ENCODE assay signal across 27 cellular contexts in the genomic region with DNA sequence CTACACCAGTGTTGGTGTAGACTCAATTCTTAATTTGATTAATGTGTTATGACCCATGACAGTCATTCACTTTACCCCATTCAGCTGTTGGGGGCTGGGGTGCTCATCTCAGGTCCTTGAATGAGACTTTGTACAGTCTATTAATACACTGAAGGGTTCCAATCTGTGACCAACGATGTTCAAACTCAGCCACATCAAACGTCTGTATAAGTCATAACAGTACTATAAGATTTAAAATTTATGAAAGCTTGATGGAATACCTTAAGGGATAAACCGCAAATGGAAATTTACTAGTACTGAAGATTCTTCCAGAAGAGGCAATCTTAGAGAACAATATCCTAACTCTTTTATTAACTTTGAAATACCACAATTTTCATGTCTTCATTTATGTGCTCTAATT.
"Had no signal": no experiment of that assay in that cellular context is flagged by ENCODE, and none has a peak within 500 bp of the region (broad histone marks: within the 10 kb centered on the region; RNA-seq: fewer than 3 reads in every experiment).

No MANE protein-coding gene starts in this region.

- H3K9me3 ChIP-seq: MG63, SJCRH30 had no signal

- ATAC-seq: Panc1 had no signal

- H3K9me3 Mint-ChIP-seq: activated CD4-positive, alpha-beta memory T cell treated with anti-CD3 and anti-CD28 coated beads for 36 hours; activated naive CD4-positive, alpha-beta T cell treated with anti-CD3 and anti-CD28 coated beads, Interleukin-2, amount 10 ng/mL, durations not matched to agents 7 days and 5 days; activated T-helper 1 cell treated with anti-CD3 and anti-CD28 coated beads, Interleukin-12 subunit alpha, Interleukin-12 subunit beta, Interleukin-2, Interleukin-4 antibody, amounts not matched to agents 30 ng/mL and 10 ng/mL and 1 ng/mL, durations not matched to agents 14 hours and 24 hours and 36 hours; brain had no signal

- H3K27ac ChIP-seq: SJCRH30, SK-N-MC had no signal

- H3K4me3 Mint-ChIP-seq: activated CD4-positive, alpha-beta memory T cell treated with anti-CD3 and anti-CD28 coated beads for 36 hours; activated naive CD4-positive, alpha-beta T cell treated with anti-CD3 and anti-CD28 coated beads, Interleukin-2, amount 10 ng/mL, durations not matched to agents 7 days and 5 days; activated T-helper 1 cell treated with anti-CD3 and anti-CD28 coated beads, Interleukin-12 subunit alpha, Interleukin-12 subunit beta, Interleukin-2, Interleukin-4 antibody, amounts not matched to agents 30 ng/mL and 10 ng/mL and 1 ng/mL, durations not matched to agents 14 hours and 24 hours and 36 hours; brain had no signal

- H3K27me3 ChIP-seq: MG63, SJCRH30 had no signal

- H3K4me3 ChIP-seq: MG63, SJCRH30, SK-N-MC had no signal

- H3K4me1 ChIP-seq: SJCRH30 had no signal

- H3K27ac Mint-ChIP-seq: activated CD4-positive, alpha-beta memory T cell treated with anti-CD3 and anti-CD28 coated beads for 36 hours; activated naive CD4-positive, alpha-beta T cell treated with anti-CD3 and anti-CD28 coated beads, Interleukin-2, amount 10 ng/mL, durations not matched to agents 7 days and 5 days; activated T-helper 1 cell treated with anti-CD3 and anti-CD28 coated beads, Interleukin-12 subunit alpha, Interleukin-12 subunit beta, Interleukin-2, Interleukin-4 antibody, amounts not matched to agents 30 ng/mL and 10 ng/mL and 1 ng/mL, durations not matched to agents 14 hours and 24 hours and 36 hours had no signal

- H3K4me1 Mint-ChIP-seq: activated naive CD4-positive, alpha-beta T cell treated with anti-CD3 and anti-CD28 coated beads, Interleukin-2, amount 10 ng/mL, durations not matched to agents 7 days and 5 days; brain had no signal

- H3K27me3 Mint-ChIP-seq: activated CD4-positive, alpha-beta memory T cell treated with anti-CD3 and anti-CD28 coated beads for 36 hours; activated naive CD4-positive, alpha-beta T cell treated with anti-CD3 and anti-CD28 coated beads, Interleukin-2, amount 10 ng/mL, durations not matched to agents 7 days and 5 days; brain had no signal

- DNase-seq: activated CD4-positive, alpha-beta memory T cell treated with anti-CD3 and anti-CD28 coated beads for 36 hours; activated CD4-positive, alpha-beta T cell treated with anti-CD3 and anti-CD28 coated beads, Interleukin-2, amount 50 U/mL, for 1 hour; activated effector memory CD4-positive, alpha-beta T cell treated with Interleukin-2 at 50 U/mL for 16 hours; activated naive CD4-positive, alpha-beta T cell treated with anti-CD3 and anti-CD28 coated beads, Interleukin-2, amount 10 ng/mL, durations not matched to agents 7 days and 5 days; activated T-cell treated with anti-CD3 and anti-CD28 coated beads, Interleukin-2, amount 50 U/mL, for 1 hour; anterior cingulate cortex; caudate nucleus; cerebellar nuclear complex; Kasumi-1; KG1; MG63; NCI-H1048; NCI-H1105 treated with DMSO at 0.1 percent for 48 hours; NCI-H1436; NCI-H1694; NCI-H1930; NCI-H2081 treated with DMSO at 0.1 percent for 48 hours; NCI-H345; NCI-H524 treated with DMSO at 0.1 percent for 48 hours; SHP77; SJCRH30; T1000 had no signal

- FAIRE-seq: bronchial epithelial cell had no signal
